In genomic region chr6:158048589-158048988, GRCh38 we compare ENCODE assay signal across 1 cellular context.
TF ChIP-seq lines count a peak whose summit lies in the region.

No MANE protein-coding gene starts in this region.

TF ChIP-seq in H1, 55 proteins besides CTCF, POLR2A, EP300 and RAD21 (continued from another document):
- TF ChIP-seq TCF12 (IDR thresholded peaks at IDR 0.05; ENCODE audit: low read depth, low read length) (no peak), SIX5 (IDR thresholded peaks at IDR 0.05; ENCODE audit: low read depth, low read length) (no peak)
